In genomic region chr16:27341549-27341948, GRCh38 we compare ENCODE assay signal across 12 cellular contexts.
"Had no signal": no experiment of that assay in that cellular context is flagged by ENCODE, and none has a peak within 500 bp of the region (broad histone marks: within the 10 kb centered on the region; RNA-seq: fewer than 3 reads in every experiment).

No MANE protein-coding gene starts in this region.

- H3K4me3 Mint-ChIP-seq: activated naive CD4-positive, alpha-beta T cell treated with anti-CD3 and anti-CD28 coated beads, Interleukin-2, amount 10 ng/mL, durations not matched to agents 7 days and 5 days; brain; mesothelial cell of epicardium had no signal

- H3K9me3 Mint-ChIP-seq: activated naive CD4-positive, alpha-beta T cell treated with anti-CD3 and anti-CD28 coated beads, Interleukin-2, amount 10 ng/mL, durations not matched to agents 7 days and 5 days; activated T-helper 2 cell treated with anti-CD3 and anti-CD28 coated beads, Interferon-gamma antibody, Interleukin-2, Interleukin-4, amounts not matched to agents 10 μg/mL and 5 μg/mL and 100 μg/mL, durations not matched to agents 14 hours and 24 hours and 36 hours; mesothelial cell of epicardium had no signal

- ATAC-seq: right cardiac atrium had no signal

- H3K4me1 Mint-ChIP-seq: brain, mesothelial cell of epicardium had no signal

- H3K27me3 Mint-ChIP-seq: activated naive CD4-positive, alpha-beta T cell treated with anti-CD3 and anti-CD28 coated beads, Interleukin-2, amount 10 ng/mL, durations not matched to agents 7 days and 5 days; brain; progenitor cell of endocrine pancreas had no signal

- DNase-seq: activated CD4-positive, alpha-beta T cell treated with anti-CD3 and anti-CD28 coated beads for 4 hours; activated naive CD4-positive, alpha-beta T cell treated with anti-CD3 and anti-CD28 coated beads, Interleukin-2, amount 10 ng/mL, durations not matched to agents 7 days and 5 days; amygdala; cerebellar nuclear complex; right cardiac atrium; WERI-Rb-1 had no signal

- H3K27ac ChIP-seq: tibial nerve, WERI-Rb-1 had no signal

- H3K4me3 ChIP-seq: smooth muscle cell, tibial nerve had no signal

- H3K4me2 ChIP-seq: smooth muscle cell had no signal

- H3K27me3 ChIP-seq: tibial nerve had no signal

- H3K4me1 ChIP-seq: tibial nerve had no signal

- H3K27ac Mint-ChIP-seq: brain, mesothelial cell of epicardium, progenitor cell of endocrine pancreas had no signal
